13 cellular contexts compared by ENCODE assay signal in genomic region chr1:93338426-93338825, GRCh38. TPM values are rescaled to one million over a fixed set of nuclear protein-coding genes. Genes with fewer than 3 reads are reported as not detected.
DNase-seq lines count a peak whose midpoint lies in the region; ATAC-seq, FAIRE-seq and TF ChIP-seq lines count a peak whose summit lies in the region.
"Had no signal": no experiment of that assay in that cellular context is flagged by ENCODE, and none has a peak within 500 bp of the region (broad histone marks: within the 10 kb centered on the region; RNA-seq: fewer than 3 reads in every experiment).

No MANE protein-coding gene starts in this region.

- intact Hi-C loops in dorsolateral prefrontal cortex (cut with DNase I) (no loop called here), A673 (cut with micrococcal nuclease; ENCODE audit: unreplicated experiment) (no loop called here)

- H3K27me3 ChIP-seq in astrocyte (ENCODE audit: insufficient read depth, low read length): no peaks in the 10 kb centered on the region
- H3K27me3 ChIP-seq in dorsolateral prefrontal cortex: no peaks in the 10 kb centered on the region
- no peaks in the 10 kb centered on the region for H3K27me3 ChIP-seq in A673 (replicated peaks; ENCODE audit: insufficient read depth, low read depth, low read length, poor library complexity)

- H3K9me3 Mint-ChIP-seq in astrocyte (ENCODE audit: unreplicated experiment): no peaks in the 10 kb centered on the region
- H3K9me3 Mint-ChIP-seq: neural crest cell; stimulated activated naive B cell treated with anti-CD40 and anti-IgM and Interleukin-4, amounts not matched to agents 10 μg/mL and 1 μg/mL and 100 μg/mL, for 72 hours had no signal

- H3K27me3 Mint-ChIP-seq in astrocyte (ENCODE audit: low read depth, unreplicated experiment): no peaks in the 10 kb centered on the region
- H3K27me3 Mint-ChIP-seq: stimulated activated naive B cell treated with anti-CD40 and anti-IgM and Interleukin-4, amounts not matched to agents 10 μg/mL and 1 μg/mL and 100 μg/mL, for 72 hours had no signal

- peak; percentile 88 for DNase-seq in AG08395 (ENCODE audit: low spot score)
- peak; percentile 70 for DNase-seq in HTR-8/SVneo (ENCODE audit: insufficient read length, low spot score)
- DNase-seq in astrocyte (ENCODE audit: low read depth): peak; percentile 96
- DNase-seq in iris pigment epithelial cell (ENCODE audit: low read depth): peak; percentile 90
- no peak for DNase-seq in dorsolateral prefrontal cortex
- no peak for DNase-seq in NCI-H446 treated with DMSO at 0.1 percent for 48 hours (lab: John Stamatoyannopoulos, UW)
- no peak for DNase-seq in A673 (ENCODE audit: low spot score)
- DNase-seq: NCI-H1048; stimulated activated naive B cell treated with anti-CD40 and anti-IgM and Interleukin-4, amounts not matched to agents 10 μg/mL and 1 μg/mL and 100 μg/mL, for 72 hours had no signal

- POLR2A ChIA-PET in A673 (lab: Charles Lee; ENCODE audit: low non-redundant PET): no interaction called here

- H3K4me1 Mint-ChIP-seq in astrocyte (ENCODE audit: low read depth, unreplicated experiment): peaks cover 18% of the 10 kb centered on the region
- H3K4me1 Mint-ChIP-seq: neural crest cell had no signal

- H3K4me3 ChIP-seq in astrocyte (ENCODE audit: insufficient read depth, low read depth, low read length): peak overlapping the region; percentile 5
- H3K4me3 ChIP-seq in dorsolateral prefrontal cortex: no peak overlapping the region
- H3K4me3 ChIP-seq in A673 (ENCODE audit: low read depth, low read length, poor library complexity, severe bottlenecking): no peak overlapping the region

- H3K36me3 Mint-ChIP-seq in astrocyte (ENCODE audit: low read depth, unreplicated experiment): no peaks in the 10 kb centered on the region

- peak overlapping the region; percentile 17 for H3K4me3 Mint-ChIP-seq in astrocyte (ENCODE audit: unreplicated experiment)
- H3K4me3 Mint-ChIP-seq: neural crest cell; stimulated activated naive B cell treated with anti-CD40 and anti-IgM and Interleukin-4, amounts not matched to agents 10 μg/mL and 1 μg/mL and 100 μg/mL, for 72 hours had no signal

- H3K9ac ChIP-seq in astrocyte (ENCODE audit: low read length): peak overlapping the region; percentile 40

- H3K27ac ChIP-seq in astrocyte (ENCODE audit: low read depth, low read length) (peak overlapping the region; percentile 75), dorsolateral prefrontal cortex (no peak overlapping the region), A673 (ENCODE audit: low read depth, low read length, poor library complexity, severe bottlenecking) (no peak overlapping the region)
- H3K27ac ChIP-seq: C4-2B had no signal

- H3K9me3 ChIP-seq in astrocyte (ENCODE audit: insufficient read depth, low read depth, low read length) (no peaks in the 10 kb centered on the region), A673 (ENCODE audit: low read depth, low read length, poor library complexity, severe bottlenecking) (no peaks in the 10 kb centered on the region)

- peaks cover 14% of the 10 kb centered on the region for H3K4me1 ChIP-seq in astrocyte (ENCODE audit: insufficient read depth, low read length)
- H3K4me1 ChIP-seq in A673 (ENCODE audit: insufficient read depth, low read length, poor library complexity, severe bottlenecking): peaks cover 6% of the 10 kb centered on the region

- H3K36me3 ChIP-seq in astrocyte (ENCODE audit: insufficient read depth, low read length) (no peaks in the 10 kb centered on the region), A673 (ENCODE audit: insufficient read depth, low read length, poor library complexity, severe bottlenecking) (no peaks in the 10 kb centered on the region)

- H4K20me1 ChIP-seq in astrocyte (ENCODE audit: insufficient read depth, low read length): no peaks in the 10 kb centered on the region

- peak overlapping the region; percentile 67 for H3K4me2 ChIP-seq in astrocyte (ENCODE audit: low read length)

- no peaks in the 10 kb centered on the region for H3K79me2 ChIP-seq in astrocyte (ENCODE audit: insufficient read depth, low read length)

- H3K27ac Mint-ChIP-seq in astrocyte (ENCODE audit: unreplicated experiment): peak overlapping the region; percentile 58
- H3K27ac Mint-ChIP-seq: stimulated activated naive B cell treated with anti-CD40 and anti-IgM and Interleukin-4, amounts not matched to agents 10 μg/mL and 1 μg/mL and 100 μg/mL, for 72 hours had no signal

- FAIRE-seq in HTR-8/SVneo (lab: Jason Lieb, UNC) (peak; percentile 96), astrocyte (lab: Jason Lieb, UNC) (peak; percentile 98)
- FAIRE-seq: GM19239 had no signal

- ATAC-seq in HG03520 (IDR thresholded peaks at IDR 0.05; ENCODE audit: unreplicated experiment): no peak
- ATAC-seq: stimulated activated naive B cell treated with anti-CD40 and anti-IgM and Interleukin-4, amounts not matched to agents 10 μg/mL and 1 μg/mL and 100 μg/mL, for 72 hours had no signal

- no TSS peak for BruUV-seq in A673 (replicated peaks; lab: Mats Ljungman, UMichigan)

- peak overlapping the region; percentile 5 for H2AFZ ChIP-seq in astrocyte (ENCODE audit: low read depth, low read length)

- TF ChIP-seq CTCF in astrocyte (IDR thresholded peaks at IDR 0.05; ENCODE audit: insufficient read depth, low read depth, low read length): no peak
- TF ChIP-seq CTCF in dorsolateral prefrontal cortex (IDR thresholded peaks at IDR 0.05 in 54 of 56, conservative IDR thresholded peaks at IDR 0.05 in 2 of 56; ENCODE audit: low read depth in 1 of 56, partially characterized antibody in 56 of 56): no peak
- no peak for TF ChIP-seq CTCF in A673 (conservative IDR thresholded peaks at IDR 0.05; ENCODE audit: low read depth, low read length)

- CTCF ChIA-PET in A673 (lab: Charles Lee): no interaction called here

RNA-seq across cellular contexts. Expression of gene DR1, which starts 7.3 kb away (rescaled TPM):
- total RNA-seq in astrocyte (76.9 and 77.1 TPM in 2 replicates), dorsolateral prefrontal cortex (10 to 100 TPM; 27.3 to 45.6 (median 35.4) TPM), A673 (2021) (71.3 and 77.2 TPM in 2 replicates)

Comparison
In these comparisons a context has a peak if more than half of its experiments do, and no peak if none do; other contexts are left out.
1. DNase-seq: peak in AG08395 (single experiment), HTR-8/SVneo (single experiment), astrocyte (single experiment) and iris pigment epithelial cell (single experiment); none in dorsolateral prefrontal cortex (0 of 10), NCI-H446 treated with DMSO at 0.1 percent for 48 hours (single experiment) and A673 (single experiment).